ENCODE assay signal across 8 cellular contexts in the genomic region with DNA sequence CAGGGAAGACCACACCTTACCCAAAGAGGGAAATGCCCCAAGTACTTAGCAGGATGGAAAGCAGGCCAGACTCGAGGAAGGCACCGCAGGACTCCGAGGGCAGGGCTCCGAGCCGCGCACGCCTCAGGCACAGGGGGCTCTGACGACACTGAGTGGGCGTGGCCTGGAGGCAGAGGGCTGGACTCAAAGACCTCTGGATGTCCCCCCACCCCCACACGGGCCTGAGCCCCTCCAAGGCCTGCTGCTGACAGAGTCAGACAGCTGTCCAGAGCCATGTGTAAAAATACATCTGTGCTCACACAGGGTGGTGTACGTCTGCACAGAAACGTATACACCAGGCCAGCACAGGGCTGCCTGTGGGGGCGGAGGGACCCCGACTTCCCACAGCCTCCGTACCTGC. TPM values are rescaled to one million over a fixed set of nuclear protein-coding genes. Genes with fewer than 3 reads are reported as not detected.
DNase-seq lines count a peak whose midpoint lies in the region; ATAC-seq lines count a peak whose summit lies in the region.

No MANE protein-coding gene starts in this region.

- H3K36me3 Mint-ChIP-seq in activated CD4-positive, alpha-beta T cell treated with anti-CD3 and anti-CD28 coated beads for 36 hours (ENCODE audit: low read depth) = peaks cover 2% of the 10 kb centered on the region
- H3K36me3 Mint-ChIP-seq in central memory CD8-positive, alpha-beta T cell (ENCODE audit: insufficient read depth) = peaks cover 16% of the 10 kb centered on the region

- peak overlapping the region; percentile 83 for H3K4me3 Mint-ChIP-seq in activated CD4-positive, alpha-beta T cell treated with anti-CD3 and anti-CD28 coated beads for 36 hours
- H3K4me3 Mint-ChIP-seq in central memory CD8-positive, alpha-beta T cell = peak overlapping the region; percentile 84

- DNase-seq in activated CD4-positive, alpha-beta T cell treated with anti-CD3 and anti-CD28 coated beads for 36 hours = peak; percentile 60
- DNase-seq in activated CD4-positive, alpha-beta T cell treated with anti-CD3 and anti-CD28 coated beads for 1 hour = no peak
- DNase-seq in SK-N-DZ (ENCODE audit: low spot score) (peak; percentile 68), left lobe of liver (ENCODE audit: low spot score) (peak; percentile 70), KG1 (lab: John Stamatoyannopoulos, UW) (no peak)
- no peak for DNase-seq in central memory CD8-positive, alpha-beta T cell (ENCODE audit: low spot score in 2 of 2)
- peak; percentile 23 for DNase-seq in stimulated activated naive CD4-positive, alpha-beta T cell treated with Interleukin-2 at 50 U/mL for 16 hours (lab: John Stamatoyannopoulos, UW)

- ATAC-seq in activated CD4-positive, alpha-beta T cell treated with anti-CD3 and anti-CD28 coated beads for 36 hours = peak; percentile 23
- ATAC-seq in central memory CD8-positive, alpha-beta T cell (replicated peaks; ENCODE audit: extremely low read depth, poor library complexity, severe bottlenecking) = peak; percentile 24
- ATAC-seq in left lobe of liver (peak; percentile 11), HG03469 (IDR thresholded peaks at IDR 0.05; ENCODE audit: unreplicated experiment) (no peak)

- peaks cover 34% of the 10 kb centered on the region for H3K4me1 Mint-ChIP-seq in activated CD4-positive, alpha-beta T cell treated with anti-CD3 and anti-CD28 coated beads for 36 hours
- H3K4me1 Mint-ChIP-seq in central memory CD8-positive, alpha-beta T cell = peaks cover 42% of the 10 kb centered on the region

- intact Hi-C loops in activated CD4-positive, alpha-beta T cell treated with anti-CD3 and anti-CD28 coated beads for 36 hours (cut with DNase I, micrococcal nuclease) = loop anchor here (2.0 kb wide), 3 partner anchors 17 to 697 kb away; a partner anchor contains a TSS

- peak overlapping the region; percentile 72 for H3K27ac Mint-ChIP-seq in activated CD4-positive, alpha-beta T cell treated with anti-CD3 and anti-CD28 coated beads for 36 hours
- peak overlapping the region; percentile 78 for H3K27ac Mint-ChIP-seq in central memory CD8-positive, alpha-beta T cell (ENCODE audit: low read depth)

- no peaks in the 10 kb centered on the region for H3K9me3 Mint-ChIP-seq in activated CD4-positive, alpha-beta T cell treated with anti-CD3 and anti-CD28 coated beads for 36 hours (ENCODE audit: low read depth)
- H3K9me3 Mint-ChIP-seq in central memory CD8-positive, alpha-beta T cell = no peaks in the 10 kb centered on the region

- POLR2A ChIA-PET in activated CD4-positive, alpha-beta T cell treated with anti-CD3 and anti-CD28 coated beads for 36 hours (lab: Charles Lee) = interaction anchor here (1.4 kb wide), 1 partner anchor 42 kb away, joined by 4 read pairs; no protein-coding TSS in a partner anchor

- H3K27me3 Mint-ChIP-seq in activated CD4-positive, alpha-beta T cell treated with anti-CD3 and anti-CD28 coated beads for 36 hours = no peaks in the 10 kb centered on the region
- no peaks in the 10 kb centered on the region for H3K27me3 Mint-ChIP-seq in central memory CD8-positive, alpha-beta T cell

- CTCF ChIA-PET in activated CD4-positive, alpha-beta T cell treated with anti-CD3 and anti-CD28 coated beads for 36 hours (lab: Charles Lee) = interaction anchor here (0.8 to 1.8 kb wide), 2 partner anchors 25 to 102 kb away, joined by 3 to 11 read pairs; no protein-coding TSS in a partner anchor

RNA-seq across cellular contexts. Expression of a gene that starts 1.4 kb away (rescaled TPM):
- total RNA-seq in activated CD4-positive, alpha-beta T cell treated with anti-CD3 and anti-CD28 coated beads for 36 hours = 100 to 1,000 TPM; 110 to 126 TPM
- 70.4 and 70.8 TPM in 2 replicates for polyA plus RNA-seq in SK-N-DZ (2014; cell fraction: cytosol; rRNA removed)
- polyA plus RNA-seq in SK-N-DZ (2014; cell fraction: nucleus; rRNA removed) = 137 and 171 TPM in 2 replicates
- 90.1 TPM for total RNA-seq in left lobe of liver

RNA-seq across cellular contexts. Expression of a gene that starts 6.8 kb away (rescaled TPM):
- 1 to 10 TPM; 1.5 to 2.0 TPM for total RNA-seq in activated CD4-positive, alpha-beta T cell treated with anti-CD3 and anti-CD28 coated beads for 36 hours
- 0.92 and 1.4 TPM in 2 replicates for polyA plus RNA-seq in SK-N-DZ (2014; cell fraction: cytosol; rRNA removed)
- polyA plus RNA-seq in SK-N-DZ (2014; cell fraction: nucleus; rRNA removed) = 0.95 and 1.6 TPM in 2 replicates
- total RNA-seq in left lobe of liver = 4.9 TPM

RNA-seq across cellular contexts. Expression of a gene that starts 41.2 kb away (rescaled TPM):
- 10 to 100 TPM; 47.1 to 97.1 TPM for total RNA-seq in activated CD4-positive, alpha-beta T cell treated with anti-CD3 and anti-CD28 coated beads for 36 hours
- polyA plus RNA-seq in SK-N-DZ (2014; cell fraction: cytosol; rRNA removed) = 289 and 437 TPM in 2 replicates
- polyA plus RNA-seq in SK-N-DZ (2014; cell fraction: nucleus; rRNA removed) = 345 and 429 TPM in 2 replicates
- 50.3 TPM for total RNA-seq in left lobe of liver

Comparison
In these comparisons a context has a peak if more than half of its experiments do, and no peak if none do; other contexts are left out.
1. DNase-seq: peak in activated CD4-positive, alpha-beta T cell treated with anti-CD3 and anti-CD28 coated beads for 36 hours (single experiment), SK-N-DZ (single experiment), left lobe of liver (single experiment) and stimulated activated naive CD4-positive, alpha-beta T cell treated with Interleukin-2 at 50 U/mL for 16 hours (single experiment); none in activated CD4-positive, alpha-beta T cell treated with anti-CD3 and anti-CD28 coated beads for 1 hour (single experiment), central memory CD8-positive, alpha-beta T cell (0 of 2) and KG1 (single experiment).